14 cellular contexts compared by ENCODE assay signal in genomic region chr15:87623832-87624231, GRCh38.
DNase-seq lines count a peak whose midpoint lies in the region; ATAC-seq and TF ChIP-seq lines count a peak whose summit lies in the region.
"Had no signal": no experiment of that assay in that cellular context is flagged by ENCODE, and none has a peak within 500 bp of the region (broad histone marks: within the 10 kb centered on the region; RNA-seq: fewer than 3 reads in every experiment).

No MANE protein-coding gene starts in this region.

- H2AFZ ChIP-seq in GM23248 (no peak overlapping the region), OCI-LY7 (ENCODE audit: low read length) (no peak overlapping the region)

- 25 to 28% methylated on average over 6 of the region's 6 CpGs for WGBS in GM23248 (ENCODE audit: low coverage in 1 of 2, low lambda C conversion rate in 2 of 2, missing lambda C conversion rate in 2 of 2), 2 experiments

- H3K27me3 ChIP-seq in GM23248 (replicated peaks; ENCODE audit: insufficient read depth), result no peaks in the 10 kb centered on the region
- H3K27me3 ChIP-seq: sigmoid colon had no signal

- BruUV-seq in OCI-LY7 (replicated peaks; lab: Mats Ljungman, UMichigan), result no TSS peak

- in situ Hi-C loops in GM23248 (cut with MboI), result no loop called here

- ATAC-seq in esophagus mucosa (no peak), GM19452 (IDR thresholded peaks at IDR 0.05; ENCODE audit: unreplicated experiment) (no peak), sciatic nerve (no peak)

- H3K27ac Mint-ChIP-seq in immature natural killer cell, result no peak overlapping the region
- H3K27ac Mint-ChIP-seq: CD4-positive, alpha-beta memory T cell; dendritic cell treated with granulocyte-macrophage colony-stimulating factor and Interleukin-4, amounts not matched to agents 40 ng/mL and 50 ng/mL, for 4 days had no signal

- H4K20me1 ChIP-seq in GM23248 (ENCODE audit: insufficient read depth) (no peaks in the 10 kb centered on the region), OCI-LY7 (ENCODE audit: insufficient read depth, low read length) (no peaks in the 10 kb centered on the region)

- H3K4me3 Mint-ChIP-seq in immature natural killer cell, result no peak overlapping the region
- H3K4me3 Mint-ChIP-seq: CD4-positive, alpha-beta memory T cell; dendritic cell treated with granulocyte-macrophage colony-stimulating factor and Interleukin-4, amounts not matched to agents 40 ng/mL and 50 ng/mL, for 4 days had no signal

- H3K9me3 ChIP-seq in GM23248 (ENCODE audit: low read depth) (no peaks in the 10 kb centered on the region), OCI-LY7 (ENCODE audit: low read length) (no peaks in the 10 kb centered on the region)
- H3K9me3 ChIP-seq: sigmoid colon had no signal

- peaks cover 0 to 15% (median under 1%) of the 10 kb centered on the region in 6 donors for H3K9me3 Mint-ChIP-seq in immature natural killer cell

- intact Hi-C loops in OCI-LY7 (cut with micrococcal nuclease; ENCODE audit: unreplicated experiment), result no loop called here
- intact Hi-C loops in sciatic nerve (cut with DNase I), result no loop called here

- H3K4me1 ChIP-seq in GM23248 (ENCODE audit: insufficient read depth) (peaks cover 7% of the 10 kb centered on the region), OCI-LY7 (ENCODE audit: insufficient read depth, low read length, poor library complexity, severe bottlenecking) (no peaks in the 10 kb centered on the region)
- H3K4me1 ChIP-seq: HAP-1 had no signal

- H3K9me2 ChIP-seq in GM23248 (ENCODE audit: insufficient read depth) (no peaks in the 10 kb centered on the region), OCI-LY7 (ENCODE audit: insufficient read depth, low read length) (no peaks in the 10 kb centered on the region)

- CTCF ChIA-PET in OCI-LY7 (lab: Charles Lee; ENCODE audit: unreplicated experiment), result no interaction called here

- TF ChIP-seq CTCF in OCI-LY7 (conservative IDR thresholded peaks at IDR 0.05; ENCODE audit: low read length) (peak; percentile 66), epithelial cell of esophagus (IDR thresholded peaks at IDR 0.05; ENCODE audit: insufficient read depth, low read depth, low read length, missing control alignments) (peak; percentile 23)

- POLR2A ChIA-PET in OCI-LY7 (lab: Charles Lee), result no interaction called here

- H3K36me3 Mint-ChIP-seq in immature natural killer cell, result peaks cover 0 to 3% (median 0%) of the 10 kb centered on the region in 3 donors
- H3K36me3 Mint-ChIP-seq: CD4-positive, alpha-beta memory T cell had no signal

- peaks cover 1 to 3% (median 2%) of the 10 kb centered on the region in 3 donors for H3K27me3 Mint-ChIP-seq in immature natural killer cell (ENCODE audit: low read depth in 3 of 3)

- no peaks in the 10 kb centered on the region for H3K4me1 Mint-ChIP-seq in immature natural killer cell

- H3K27ac ChIP-seq in GM23248, result no peak overlapping the region
- H3K27ac ChIP-seq in OCI-LY7 (ENCODE audit: low read depth, low read length, poor library complexity, severe bottlenecking), result no peak overlapping the region
- H3K27ac ChIP-seq: sigmoid colon had no signal

- H3K79me2 ChIP-seq in GM23248 (ENCODE audit: insufficient read depth) (no peaks in the 10 kb centered on the region), OCI-LY7 (ENCODE audit: insufficient read depth, low read depth, low read length) (no peaks in the 10 kb centered on the region)

- peaks cover 11% of the 10 kb centered on the region for H3F3A ChIP-seq in GM23248 (ENCODE audit: insufficient read depth)

- no peak overlapping the region for H3K9ac ChIP-seq in GM23248

- H3K36me3 ChIP-seq in GM23248 (ENCODE audit: low read depth), result no peaks in the 10 kb centered on the region
- H3K36me3 ChIP-seq in OCI-LY7 (ENCODE audit: insufficient read depth, low read length), result no peaks in the 10 kb centered on the region
- H3K36me3 ChIP-seq: HAP-1, sigmoid colon had no signal

- H3K4me3 ChIP-seq in GM23248 (no peak overlapping the region), OCI-LY7 (ENCODE audit: low read depth, low read length, poor library complexity, severe bottlenecking) (no peak overlapping the region), epithelial cell of esophagus (ENCODE audit: low read length) (no peak overlapping the region)
- H3K4me3 ChIP-seq: HAP-1, sigmoid colon had no signal

- DNase-seq in COLO668 (lab: John Stamatoyannopoulos, UW; ENCODE audit: unreplicated experiment) (peak; percentile 8), GM23248 (peak; percentile 13), OCI-LY7 (ENCODE audit: low spot score) (peak; percentile 10), epithelial cell of esophagus (ENCODE audit: low read depth) (peak; percentile 36), immature natural killer cell (no peak), sciatic nerve (ENCODE audit: low spot score) (no peak)
- DNase-seq: CD4-positive, alpha-beta memory T cell; kidney glomerular epithelial cell; NCI-H146; sigmoid colon had no signal

- H3K4me2 ChIP-seq in GM23248 (ENCODE audit: unreplicated experiment), result no peak overlapping the region
- no peak overlapping the region for H3K4me2 ChIP-seq in OCI-LY7 (ENCODE audit: low read length)

Comparison
In these comparisons a context has a peak if more than half of its experiments do, and no peak if none do; other contexts are left out.
1. DNase-seq: peak in COLO668 (single experiment), GM23248 (single experiment), OCI-LY7 (single experiment) and epithelial cell of esophagus (single experiment); none in immature natural killer cell (0 of 3) and sciatic nerve (single experiment).